34 cellular contexts compared by ENCODE assay signal in the genomic region with DNA sequence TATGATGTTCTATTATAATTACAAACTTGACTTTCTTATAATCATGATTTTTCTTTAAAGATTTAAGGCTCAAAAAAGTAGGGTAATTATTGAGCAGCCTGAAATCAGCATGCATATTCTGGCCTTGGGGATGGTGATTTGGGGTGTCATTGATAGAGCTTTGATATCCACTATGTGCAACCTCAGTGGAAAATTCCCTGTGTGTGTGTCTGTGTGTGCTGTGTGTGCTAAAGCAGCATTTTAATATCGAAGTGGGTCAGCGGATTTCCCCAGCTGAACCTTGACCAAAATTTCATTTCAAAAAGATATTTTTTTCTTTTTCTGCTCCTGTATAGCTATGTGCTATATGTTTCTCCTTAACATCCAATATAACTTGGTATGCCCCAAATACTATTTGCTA.
"Had no signal": no experiment of that assay in that cellular context is flagged by ENCODE, and none has a peak within 500 bp of the region (broad histone marks: within the 10 kb centered on the region; RNA-seq: fewer than 3 reads in every experiment).

No MANE protein-coding gene starts in this region.

- H3K9me3 ChIP-seq: breast epithelium, esophagus muscularis mucosa, gastroesophageal sphincter had no signal

- H3K27me3 ChIP-seq: breast epithelium, cardiac muscle cell, esophagus muscularis mucosa, gastroesophageal sphincter had no signal

- H3K4me1 Mint-ChIP-seq: activated CD4-positive, alpha-beta T cell treated with anti-CD3 and anti-CD28 coated beads for 36 hours; activated CD4-positive, alpha-beta T cell treated with anti-CD3 and anti-CD28 coated beads, Interleukin-2, amount 10 ng/mL, durations not matched to agents 24 days and 14 days; activated CD8-positive, alpha-beta memory T cell treated with anti-CD3 and anti-CD28 coated beads, Interleukin-2, amount 10 ng/mL, durations not matched to agents 7 days and 5 days; activated naive CD4-positive, alpha-beta T cell treated with anti-CD3 and anti-CD28 coated beads, Interleukin-2, amount 10 ng/mL, durations not matched to agents 7 days and 5 days; activated naive CD8-positive, alpha-beta T cell treated with anti-CD3 and anti-CD28 coated beads, Interleukin-2, amount 10 ng/mL, durations not matched to agents 7 days and 5 days; T-helper 17 cell had no signal

- H3K27me3 Mint-ChIP-seq: activated CD4-positive, alpha-beta memory T cell treated with anti-CD3 and anti-CD28 coated beads for 36 hours; activated CD4-positive, alpha-beta T cell treated with anti-CD3 and anti-CD28 coated beads for 36 hours; activated CD4-positive, alpha-beta T cell treated with anti-CD3 and anti-CD28 coated beads, Interleukin-2, amount 10 ng/mL, durations not matched to agents 24 days and 14 days; activated CD8-positive, alpha-beta memory T cell treated with anti-CD3 and anti-CD28 coated beads, Interleukin-2, amount 10 ng/mL, durations not matched to agents 7 days and 5 days; activated naive CD4-positive, alpha-beta T cell treated with anti-CD3 and anti-CD28 coated beads, Interleukin-2, amount 10 ng/mL, durations not matched to agents 7 days and 5 days; activated naive CD8-positive, alpha-beta T cell treated with anti-CD3 and anti-CD28 coated beads, Interleukin-2, amount 10 ng/mL, durations not matched to agents 7 days and 5 days; dendritic cell treated with granulocyte-macrophage colony-stimulating factor and Interleukin-4, amounts not matched to agents 40 ng/mL and 50 ng/mL, for 4 days; effector memory CD8-positive, alpha-beta T cell; T-helper 17 cell had no signal

- H3K27ac Mint-ChIP-seq: activated CD4-positive, alpha-beta memory T cell treated with anti-CD3 and anti-CD28 coated beads for 36 hours; activated CD4-positive, alpha-beta T cell treated with anti-CD3 and anti-CD28 coated beads for 36 hours; activated CD4-positive, alpha-beta T cell treated with anti-CD3 and anti-CD28 coated beads, Interleukin-2, amount 10 ng/mL, durations not matched to agents 24 days and 14 days; activated CD8-positive, alpha-beta memory T cell treated with anti-CD3 and anti-CD28 coated beads, Interleukin-2, amount 10 ng/mL, durations not matched to agents 7 days and 5 days; activated CD8-positive, alpha-beta T cell treated with anti-CD3 and anti-CD28 coated beads, Interleukin-2, amount 10 ng/mL, durations not matched to agents 7 days and 5 days; activated naive CD4-positive, alpha-beta T cell treated with anti-CD3 and anti-CD28 coated beads, Interleukin-2, amount 10 ng/mL, durations not matched to agents 7 days and 5 days; activated naive CD4-positive, alpha-beta T cell treated with anti-CD3 and anti-CD28 coated beads, Interleukin-2, amount 50 U/mL, for 72 hours; activated naive CD8-positive, alpha-beta T cell treated with anti-CD3 and anti-CD28 coated beads, Interleukin-2, amount 10 ng/mL, durations not matched to agents 7 days and 5 days; activated T-helper 1 cell treated with anti-CD3 and anti-CD28 coated beads, Interleukin-12 subunit alpha, Interleukin-12 subunit beta, Interleukin-2, Interleukin-4 antibody, amounts not matched to agents 30 ng/mL and 10 ng/mL and 1 ng/mL, durations not matched to agents 14 hours and 24 hours and 36 hours; activated T-helper 2 cell treated with anti-CD3 and anti-CD28 coated beads, Interferon-gamma antibody, Interleukin-2, Interleukin-4, amounts not matched to agents 10 μg/mL and 5 μg/mL and 100 μg/mL, durations not matched to agents 14 hours and 24 hours and 36 hours; dendritic cell treated with granulocyte-macrophage colony-stimulating factor and Interleukin-4, amounts not matched to agents 40 ng/mL and 50 ng/mL, for 4 days; effector memory CD8-positive, alpha-beta T cell; T-helper 17 cell; T-helper 2 cell treated with Interferon-gamma antibody and Interleukin-4, amounts not matched to agents 5 μg/mL and 100 μg/mL, for 36 hours had no signal

- H3K4me3 Mint-ChIP-seq: activated CD4-positive, alpha-beta memory T cell treated with anti-CD3 and anti-CD28 coated beads for 36 hours; activated CD4-positive, alpha-beta T cell treated with anti-CD3 and anti-CD28 coated beads for 36 hours; activated CD4-positive, alpha-beta T cell treated with anti-CD3 and anti-CD28 coated beads, Interleukin-2, amount 10 ng/mL, durations not matched to agents 24 days and 14 days; activated CD8-positive, alpha-beta memory T cell treated with anti-CD3 and anti-CD28 coated beads, Interleukin-2, amount 10 ng/mL, durations not matched to agents 7 days and 5 days; activated CD8-positive, alpha-beta T cell treated with anti-CD3 and anti-CD28 coated beads, Interleukin-2, amount 10 ng/mL, durations not matched to agents 7 days and 5 days; activated naive CD4-positive, alpha-beta T cell treated with anti-CD3 and anti-CD28 coated beads, Interleukin-2, amount 10 ng/mL, durations not matched to agents 7 days and 5 days; activated naive CD8-positive, alpha-beta T cell treated with anti-CD3 and anti-CD28 coated beads, Interleukin-2, amount 10 ng/mL, durations not matched to agents 7 days and 5 days; activated T-helper 1 cell treated with anti-CD3 and anti-CD28 coated beads, Interleukin-12 subunit alpha, Interleukin-12 subunit beta, Interleukin-2, Interleukin-4 antibody, amounts not matched to agents 30 ng/mL and 10 ng/mL and 1 ng/mL, durations not matched to agents 14 hours and 24 hours and 36 hours; dendritic cell treated with granulocyte-macrophage colony-stimulating factor and Interleukin-4, amounts not matched to agents 40 ng/mL and 50 ng/mL, for 4 days; effector memory CD8-positive, alpha-beta T cell; T-helper 17 cell; T-helper 2 cell treated with Interferon-gamma antibody and Interleukin-4, amounts not matched to agents 5 μg/mL and 100 μg/mL, for 36 hours had no signal

- H3K36me3 ChIP-seq: breast epithelium, cardiac muscle cell, esophagus muscularis mucosa, gastroesophageal sphincter had no signal

- H3K36me3 Mint-ChIP-seq: activated CD4-positive, alpha-beta memory T cell treated with anti-CD3 and anti-CD28 coated beads for 36 hours; activated CD8-positive, alpha-beta memory T cell treated with anti-CD3 and anti-CD28 coated beads, Interleukin-2, amount 10 ng/mL, durations not matched to agents 7 days and 5 days; activated naive CD4-positive, alpha-beta T cell treated with anti-CD3 and anti-CD28 coated beads, Interleukin-2, amount 10 ng/mL, durations not matched to agents 7 days and 5 days; activated naive CD4-positive, alpha-beta T cell treated with anti-CD3 and anti-CD28 coated beads, Interleukin-2, amount 50 U/mL, for 72 hours; activated naive CD8-positive, alpha-beta T cell treated with anti-CD3 and anti-CD28 coated beads, Interleukin-2, amount 10 ng/mL, durations not matched to agents 7 days and 5 days had no signal

- H3K27ac ChIP-seq: breast epithelium, cardiac muscle cell, coronary artery had no signal

- DNase-seq: activated CD4-positive, alpha-beta memory T cell treated with anti-CD3 and anti-CD28 coated beads for 36 hours; activated CD4-positive, alpha-beta T cell treated with anti-CD3 and anti-CD28 coated beads for 36 hours; activated CD4-positive, alpha-beta T cell treated with anti-CD3 and anti-CD28 coated beads, Interleukin-2, amount 10 ng/mL, durations not matched to agents 24 days and 14 days; activated CD4-positive, CD25-positive, alpha-beta regulatory T cell; activated CD4-positive, CD25-positive, alpha-beta regulatory T cell treated with anti-CD3 and anti-CD28 coated beads, Interleukin-2, amount 50 U/mL, for 72 hours; activated CD8-positive, alpha-beta memory T cell treated with anti-CD3 and anti-CD28 coated beads, Interleukin-2, amount 10 ng/mL, durations not matched to agents 7 days and 5 days; activated CD8-positive, alpha-beta memory T cell treated with anti-CD3 and anti-CD28 coated beads, Interleukin-2, amount 50 U/mL, for 4 hours; activated CD8-positive, alpha-beta T cell treated with anti-CD3 and anti-CD28 coated beads, Interleukin-2, amount 10 ng/mL, durations not matched to agents 7 days and 5 days; activated effector memory CD4-positive, alpha-beta T cell treated with anti-CD3 and anti-CD28 coated beads, Interleukin-2, amount 50 U/mL, for 16 hours; activated naive CD4-positive, alpha-beta T cell treated with anti-CD3 and anti-CD28 coated beads, Interleukin-2, amount 10 ng/mL, durations not matched to agents 7 days and 5 days; activated naive CD8-positive, alpha-beta T cell treated with anti-CD3 and anti-CD28 coated beads, Interleukin-2, amount 10 ng/mL, durations not matched to agents 7 days and 5 days; activated T-cell treated with anti-CD3 and anti-CD28 coated beads, Interleukin-2, amount 50 U/mL, for 1 hour; activated T-cell treated with anti-CD3 and anti-CD28 coated beads, Interleukin-2, amount 50 U/mL, for 48 hours; amniotic stem cell; central memory CD4-positive, alpha-beta T cell; effector CD4-positive, alpha-beta T cell; effector memory CD8-positive, alpha-beta T cell; erythroblast; foreskin melanocyte; head of caudate nucleus; hippocampal formation; T-helper 1 cell; T-helper 17 cell; T1000 had no signal

- H3K4me1 ChIP-seq: breast epithelium, gastroesophageal sphincter had no signal

- H3K9me3 Mint-ChIP-seq: activated CD4-positive, alpha-beta T cell treated with anti-CD3 and anti-CD28 coated beads, Interleukin-2, amount 10 ng/mL, durations not matched to agents 24 days and 14 days; activated naive CD4-positive, alpha-beta T cell treated with anti-CD3 and anti-CD28 coated beads, Interleukin-2, amount 10 ng/mL, durations not matched to agents 7 days and 5 days; activated naive CD4-positive, alpha-beta T cell treated with anti-CD3 and anti-CD28 coated beads, Interleukin-2, amount 50 U/mL, for 72 hours; activated naive CD8-positive, alpha-beta T cell treated with anti-CD3 and anti-CD28 coated beads, Interleukin-2, amount 10 ng/mL, durations not matched to agents 7 days and 5 days; activated T-helper 1 cell treated with anti-CD3 and anti-CD28 coated beads, Interleukin-12 subunit alpha, Interleukin-12 subunit beta, Interleukin-2, Interleukin-4 antibody, amounts not matched to agents 30 ng/mL and 10 ng/mL and 1 ng/mL, durations not matched to agents 14 hours and 24 hours and 36 hours; activated T-helper 2 cell treated with anti-CD3 and anti-CD28 coated beads, Interferon-gamma antibody, Interleukin-2, Interleukin-4, amounts not matched to agents 10 μg/mL and 5 μg/mL and 100 μg/mL, durations not matched to agents 14 hours and 24 hours and 36 hours; dendritic cell treated with granulocyte-macrophage colony-stimulating factor and Interleukin-4, amounts not matched to agents 40 ng/mL and 50 ng/mL, for 4 days; T-helper 2 cell treated with Interferon-gamma antibody and Interleukin-4, amounts not matched to agents 5 μg/mL and 100 μg/mL, for 36 hours had no signal

- H3K4me3 ChIP-seq: breast epithelium, cardiac muscle cell, coronary artery, esophagus muscularis mucosa, gastroesophageal sphincter had no signal
